1 cellular context compared by ENCODE assay signal in genomic region chr19:6801397-6802086, GRCh38.
TF ChIP-seq lines count a peak whose summit lies in the region.

No MANE protein-coding gene starts in this region.

TF ChIP-seq in GM12878, 131 proteins besides CTCF, POLR2A, EP300 and RAD21 (continued from another document):
- TF ChIP-seq PRDM15 (CRISPR knock-in tag; IDR thresholded peaks at IDR 0.05) (no peak), YY1 (IDR thresholded peaks at IDR 0.05; ENCODE audit: low read depth, low read length) (0 out of 2 replicates have a peak, but pooled peaks have one; percentile 13), GABPA (IDR thresholded peaks at IDR 0.05; ENCODE audit: low read depth) (peak; percentile 76), ZBTB4 (CRISPR knock-in tag; IDR thresholded peaks at IDR 0.05) (no peak), MTA2 (IDR thresholded peaks at IDR 0.05; ENCODE audit: low read depth) (peak; percentile 68; the same call in 1 of the 2 replicates), MYB (IDR thresholded peaks at IDR 0.05; ENCODE audit: borderline replicate concordance, low read depth, low read length) (no peak), CREM (IDR thresholded peaks at IDR 0.05; ENCODE audit: low read depth) (no peak), PAX8 (IDR thresholded peaks at IDR 0.05) (no peak)
TF ChIP-seq in GM12878: peak in this region for 51.
